8 cellular contexts compared by ENCODE assay signal in the genomic region with DNA sequence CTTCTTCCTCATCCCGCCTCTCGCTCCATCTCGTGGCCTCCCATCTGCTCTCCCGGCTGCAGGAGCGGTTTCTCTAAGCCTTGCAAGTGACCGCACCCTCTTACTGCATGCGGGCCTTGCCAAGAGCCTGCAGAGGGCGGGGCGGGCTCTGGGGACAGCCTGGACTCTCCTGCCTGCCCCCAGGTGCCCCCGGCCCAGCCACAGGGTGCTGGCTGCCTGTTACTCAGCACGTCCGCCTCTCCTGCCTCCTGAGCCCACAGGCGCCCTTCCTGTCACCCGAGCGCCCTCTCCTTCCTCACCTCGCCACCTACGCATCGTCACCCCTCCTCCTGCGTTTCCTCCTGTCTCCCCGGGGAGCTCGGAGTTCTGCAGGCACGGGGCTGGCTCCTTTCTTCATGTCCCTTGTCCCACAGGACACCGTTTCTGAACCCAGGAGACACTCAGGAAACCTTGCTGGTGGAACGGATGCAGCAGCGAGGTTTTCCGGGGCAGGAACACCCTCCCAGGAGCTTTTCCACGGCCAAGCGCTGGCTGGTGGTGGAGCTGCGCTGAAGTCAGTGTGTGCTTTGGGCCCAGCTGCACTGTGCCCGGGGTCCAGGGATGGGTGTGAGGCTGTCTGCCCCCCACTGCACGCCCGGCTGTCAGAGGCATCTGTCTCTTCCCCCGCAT. TPM values are rescaled to one million over a fixed set of nuclear protein-coding genes. Genes with fewer than 3 reads are reported as not detected.
DNase-seq lines count a peak whose midpoint lies in the region; ATAC-seq and TF ChIP-seq lines count a peak whose summit lies in the region.

No MANE protein-coding gene starts in this region.

- peak overlapping the region; percentile 81 for H3K27ac ChIP-seq in CD4-positive, alpha-beta memory T cell (ENCODE audit: low read depth, low read length)
- H3K27ac ChIP-seq in rectal smooth muscle tissue (ENCODE audit: low read depth, low read length) = no peak overlapping the region

- ATAC-seq in esophagus mucosa = peak; percentile 77

- peak overlapping the region; percentile 67 to 68 for H3K4me3 ChIP-seq in CD4-positive, alpha-beta memory T cell (ENCODE audit: low read length in 2 of 2)
- H3K4me3 ChIP-seq in rectal smooth muscle tissue (ENCODE audit: low read length) = peak overlapping the region; percentile 45

- H3K9me3 Mint-ChIP-seq in CD4-positive, alpha-beta memory T cell = no peaks in the 10 kb centered on the region

- intact Hi-C loops in CD4-positive, alpha-beta memory T cell (cut with micrococcal nuclease) = loop anchor here (1.0 to 10.0 kb wide), 4 partner anchors 26 to 206 kb away; a partner anchor contains a TSS

- no peaks in the 10 kb centered on the region for H3K27me3 Mint-ChIP-seq in CD4-positive, alpha-beta memory T cell

- H3K4me1 ChIP-seq in CD4-positive, alpha-beta memory T cell (ENCODE audit: insufficient read depth, low read length) = peaks cover 79% of the 10 kb centered on the region
- peaks cover 2% of the 10 kb centered on the region for H3K4me1 ChIP-seq in rectal smooth muscle tissue (ENCODE audit: control insufficient read depth, insufficient read depth, low read length)

- peak; percentile 63 to 86 (median 70) for DNase-seq in CD4-positive, alpha-beta memory T cell
- DNase-seq in GM20000 (ENCODE audit: low spot score) (peak; percentile 63), Kasumi-1 (lab: John Stamatoyannopoulos, UW) (peak; percentile 63 to 77), NCI-H748 (lab: John Stamatoyannopoulos, UW; ENCODE audit: unreplicated experiment) (no peak), NCI-H345 (lab: John Stamatoyannopoulos, UW) (no peak)
- DNase-seq in activated CD4-positive, alpha-beta T cell treated with anti-CD3 and anti-CD28 coated beads, Interleukin-2, amount 50 U/mL, for 48 hours = peak; percentile 82 to 88

- no peaks in the 10 kb centered on the region for H3K36me3 ChIP-seq in CD4-positive, alpha-beta memory T cell (ENCODE audit: insufficient read depth, low read length)
- no peaks in the 10 kb centered on the region for H3K36me3 ChIP-seq in rectal smooth muscle tissue (ENCODE audit: control insufficient read depth, insufficient read depth, low read length)

- H3K4me1 Mint-ChIP-seq in CD4-positive, alpha-beta memory T cell = peaks cover 54 to 89% (median 75%) of the 10 kb centered on the region in 4 donors

- H3K9me3 ChIP-seq in CD4-positive, alpha-beta memory T cell (ENCODE audit: control insufficient read depth in 1 of 2, low read length in 2 of 2) = no peaks in the 10 kb centered on the region

- no peaks in the 10 kb centered on the region for H3K27me3 ChIP-seq in CD4-positive, alpha-beta memory T cell (ENCODE audit: insufficient read depth, low read length)
- H3K27me3 ChIP-seq in rectal smooth muscle tissue (ENCODE audit: control insufficient read depth, insufficient read depth, low read length) = no peaks in the 10 kb centered on the region

- H3K4me3 Mint-ChIP-seq in CD4-positive, alpha-beta memory T cell = peak overlapping the region; percentile 89 to 96 (median 94)

- POLR2A ChIA-PET in CD4-positive, alpha-beta memory T cell (lab: Charles Lee; ENCODE audit: partially characterized antibody) = interaction anchor here (1.0 to 10.2 kb wide), 14 partner anchors 9 to 211 kb away, joined by 3 to 362 read pairs (median 6); a partner anchor contains a TSS

- TF ChIP-seq CTCF in GM20000 (IDR thresholded peaks at IDR 0.05; ENCODE audit: extremely low read depth, missing control alignments) = no peak

- CTCF ChIA-PET in CD4-positive, alpha-beta memory T cell (lab: Charles Lee; ENCODE audit: partially characterized antibody) = interaction anchor here (0.7 to 9.7 kb wide), 14 partner anchors 14 to 206 kb away, joined by 3 to 150 read pairs (median 4); a partner anchor contains a TSS

- peaks cover 15% of the 10 kb centered on the region in 2 donors for H3K36me3 Mint-ChIP-seq in CD4-positive, alpha-beta memory T cell

- H3K27ac Mint-ChIP-seq in CD4-positive, alpha-beta memory T cell = peak overlapping the region; percentile 89 to 98 (median 95)

- no peak overlapping the region for H3K9ac ChIP-seq in rectal smooth muscle tissue (ENCODE audit: low read length)

RNA-seq across cellular contexts. Expression of a gene that starts 28.5 kb away (rescaled TPM):
- total RNA-seq in CD4-positive, alpha-beta memory T cell = 10 to 100 TPM; 77.1 to 80.7 TPM
- polyA plus RNA-seq in CD4-positive, alpha-beta memory T cell = 100 to 1,000 TPM; 100 to 114 TPM
- 13.7 TPM for total RNA-seq in esophagus mucosa

Comparison
In these comparisons a context has a peak if more than half of its experiments do, and no peak if none do; other contexts are left out.
1. DNase-seq: peak in CD4-positive, alpha-beta memory T cell (5 of 5), GM20000 (single experiment), Kasumi-1 (2 of 2) and activated CD4-positive, alpha-beta T cell treated with anti-CD3 and anti-CD28 coated beads, Interleukin-2, amount 50 U/mL, for 48 hours (2 of 2); none in NCI-H748 (single experiment) and NCI-H345 (single experiment).